ENCODE assay signal across 15 cellular contexts in genomic region chr6:3221579-3221978, GRCh38. TPM values are rescaled to one million over a fixed set of nuclear protein-coding genes. Genes with fewer than 3 reads are reported as not detected.
DNase-seq lines count a peak whose midpoint lies in the region; ATAC-seq and TF ChIP-seq lines count a peak whose summit lies in the region.
"Had no signal": no experiment of that assay in that cellular context is flagged by ENCODE, and none has a peak within 500 bp of the region (broad histone marks: within the 10 kb centered on the region; RNA-seq: fewer than 3 reads in every experiment).

No MANE protein-coding gene starts in this region.

- no peak overlapping the region for H3K4ac ChIP-seq in trophoblast cell (ENCODE audit: low read depth, low read length)

- no peak overlapping the region for H3K4me2 ChIP-seq in trophoblast cell (ENCODE audit: low read length)
- H3K4me2 ChIP-seq: A549, BLaER1 had no signal

- no peaks in the 10 kb centered on the region for H3K4me1 ChIP-seq in endodermal cell (ENCODE audit: control insufficient read depth, insufficient read depth, low read length)
- H3K4me1 ChIP-seq in trophoblast cell (ENCODE audit: control insufficient read depth in 1 of 2, insufficient read depth in 2 of 2, low read length in 2 of 2) = peaks cover 2 to 7% of the 10 kb centered on the region in 2 experiments

- no peaks in the 10 kb centered on the region for H3K9me3 ChIP-seq in endodermal cell (ENCODE audit: control insufficient read depth, low read length)
- H3K9me3 ChIP-seq in trophoblast cell (ENCODE audit: insufficient read depth, low read depth, low read length) = peaks cover 3% of the 10 kb centered on the region
- H3K9me3 ChIP-seq: A549, BLaER1, Caco-2 had no signal

- H3K79me1 ChIP-seq in trophoblast cell (ENCODE audit: low read length) = no peaks in the 10 kb centered on the region

- peak; percentile 62 for ATAC-seq in activated T-helper 17 cell treated with anti-CD3 and anti-CD28 coated beads, Interleukin-2, amount 50 U/mL, for 72 hours (replicated peaks)
- ATAC-seq in HG03108 (IDR thresholded peaks at IDR 0.05; ENCODE audit: unreplicated experiment) = no peak
- ATAC-seq: A549 had no signal

- no peak overlapping the region for H2AK5ac ChIP-seq in trophoblast cell (ENCODE audit: low read length)

- H3K27ac ChIP-seq in endodermal cell (ENCODE audit: low read depth, low read length) (no peak overlapping the region), trophoblast cell (ENCODE audit: low read depth, low read length) (no peak overlapping the region)
- H3K27ac ChIP-seq: A549, BLaER1, HL-60 had no signal

- 90 to 100% methylated on average over 1 to 2 of the region's 4 CpGs for WGBS in endodermal cell (ENCODE audit: insufficient coverage in 1 of 2, insufficient read length in 1 of 2), 2 experiments
- WGBS in trophoblast cell (ENCODE audit: extremely low coverage, insufficient coverage, insufficient read length) = no CpG with 5 or more reads among the region's 4 CpGs

- no peak overlapping the region for H2BK12ac ChIP-seq in trophoblast cell (ENCODE audit: low read length)

- peaks cover 3% of the 10 kb centered on the region for H3K79me2 ChIP-seq in trophoblast cell (ENCODE audit: control insufficient read depth, insufficient read depth, low read length, poor library complexity)

- no peak overlapping the region for H2BK5ac ChIP-seq in trophoblast cell (ENCODE audit: low read depth, low read length, poor library complexity)

- H3K14ac ChIP-seq in trophoblast cell (ENCODE audit: low read length) = no peak overlapping the region

- H3K23ac ChIP-seq in trophoblast cell (ENCODE audit: low read length) = no peak overlapping the region

- no peak overlapping the region for H4K8ac ChIP-seq in trophoblast cell (ENCODE audit: low read depth, low read length)

- H3K27me3 Mint-ChIP-seq in activated T-helper 17 cell treated with anti-CD3 and anti-CD28 coated beads, Interleukin-2, amount 50 U/mL, for 72 hours = peaks cover 24% of the 10 kb centered on the region
- no peaks in the 10 kb centered on the region for H3K27me3 Mint-ChIP-seq in endodermal cell (ENCODE audit: insufficient read depth)

- H3K36me3 ChIP-seq in endodermal cell (ENCODE audit: control insufficient read depth, insufficient read depth, low read length) = peaks cover 21% of the 10 kb centered on the region
- H3K36me3 ChIP-seq in trophoblast cell (ENCODE audit: control insufficient read depth in 1 of 2, insufficient read depth in 2 of 2, low read length in 2 of 2) = peaks cover 2 to 3% of the 10 kb centered on the region in 2 experiments
- H3K36me3 ChIP-seq: BLaER1 had no signal

- no peak overlapping the region for H3K9ac ChIP-seq in endodermal cell (ENCODE audit: extremely low read depth, low read length, poor library complexity, severe bottlenecking)
- H3K9ac ChIP-seq in trophoblast cell (ENCODE audit: low read length) = no peak overlapping the region
- H3K9ac ChIP-seq: BLaER1 had no signal

- H3K36me3 Mint-ChIP-seq in activated T-helper 17 cell treated with anti-CD3 and anti-CD28 coated beads, Interleukin-2, amount 50 U/mL, for 72 hours (ENCODE audit: low read depth) = no peaks in the 10 kb centered on the region
- peaks cover 18% of the 10 kb centered on the region for H3K36me3 Mint-ChIP-seq in endodermal cell (ENCODE audit: low read depth)
- H3K36me3 Mint-ChIP-seq: CD8-positive, alpha-beta memory T cell had no signal

- H3K27ac Mint-ChIP-seq in activated T-helper 17 cell treated with anti-CD3 and anti-CD28 coated beads, Interleukin-2, amount 50 U/mL, for 72 hours = no peak overlapping the region
- H3K27ac Mint-ChIP-seq in endodermal cell = no peak overlapping the region
- H3K27ac Mint-ChIP-seq: CD8-positive, alpha-beta memory T cell; HFFc6 had no signal

- peaks cover 7% of the 10 kb centered on the region for H3K9me3 Mint-ChIP-seq in activated T-helper 17 cell treated with anti-CD3 and anti-CD28 coated beads, Interleukin-2, amount 50 U/mL, for 72 hours
- no peaks in the 10 kb centered on the region for H3K9me3 Mint-ChIP-seq in endodermal cell
- H3K9me3 Mint-ChIP-seq: HFFc6 had no signal

- H4K12ac ChIP-seq in trophoblast cell (ENCODE audit: low read depth, low read length) = no peak overlapping the region

- DNase-seq in MV-4-11 (lab: John Stamatoyannopoulos, UW) = peak; percentile 21
- peak; percentile 27 for DNase-seq in endodermal cell
- no peak for DNase-seq in trophoblast cell
- DNase-seq in kidney glomerular epithelial cell (lab: John Stamatoyannopoulos, UW) = no peak
- DNase-seq in hepatic stellate cell (ENCODE audit: low spot score) = no peak
- DNase-seq: Caco-2; CD8-positive, alpha-beta memory T cell; GF-D8; HCEC 1CT; HFFc6 had no signal

- no peak overlapping the region for H4K91ac ChIP-seq in trophoblast cell (ENCODE audit: low read depth, low read length)

- no peak for TF ChIP-seq CTCF in endodermal cell (conservative IDR thresholded peaks at IDR 0.05)

- H3K27me3 ChIP-seq in endodermal cell (ENCODE audit: control insufficient read depth, insufficient read depth, low read length, poor library complexity, severe bottlenecking) (no peaks in the 10 kb centered on the region), trophoblast cell (ENCODE audit: insufficient read depth, low read length) (no peaks in the 10 kb centered on the region)

- no peak overlapping the region for H3K4me3 Mint-ChIP-seq in activated T-helper 17 cell treated with anti-CD3 and anti-CD28 coated beads, Interleukin-2, amount 50 U/mL, for 72 hours
- no peak overlapping the region for H3K4me3 Mint-ChIP-seq in endodermal cell
- H3K4me3 Mint-ChIP-seq: CD8-positive, alpha-beta memory T cell; HFFc6 had no signal

- no peak overlapping the region for H2AFZ ChIP-seq in trophoblast cell (ENCODE audit: insufficient read depth, low read length, poor library complexity)

- H3K18ac ChIP-seq in trophoblast cell (ENCODE audit: low read length) = no peak overlapping the region

- no peak overlapping the region for H3K4me3 ChIP-seq in endodermal cell (ENCODE audit: low read length)
- peak overlapping the region; percentile 54 for H3K4me3 ChIP-seq in trophoblast cell (ENCODE audit: low read depth, low read length)
- H3K4me3 ChIP-seq: A549, BLaER1 had no signal

- H3K4me1 Mint-ChIP-seq in activated T-helper 17 cell treated with anti-CD3 and anti-CD28 coated beads, Interleukin-2, amount 50 U/mL, for 72 hours = no peaks in the 10 kb centered on the region
- H3K4me1 Mint-ChIP-seq in endodermal cell = peaks cover 18% of the 10 kb centered on the region

- no peak overlapping the region for H2BK120ac ChIP-seq in trophoblast cell (ENCODE audit: insufficient read depth, low read length, poor library complexity)

RNA-seq across cellular contexts. Expression of gene TUBB2B, which starts 5.9 kb away (rescaled TPM):
- under 1 TPM in 1 of 2 donors, not detected in 1; 0.35 TPM for total RNA-seq in activated T-helper 17 cell treated with anti-CD3 and anti-CD28 coated beads, Interleukin-2, amount 50 U/mL, for 72 hours
- total RNA-seq in endodermal cell = 100 to 1,000 TPM; 253 to 304 TPM
- polyA plus RNA-seq in endodermal cell (2013, experiment 1 of 2) = 836 TPM
- 726 TPM for polyA plus RNA-seq in endodermal cell (2013, experiment 2 of 2)
- polyA plus RNA-seq in trophoblast cell (2013) = 139 and 141 TPM in 2 replicates

RNA-seq across cellular contexts. Expression of gene PSMG4, which starts 37.2 kb away (rescaled TPM):
- total RNA-seq in activated T-helper 17 cell treated with anti-CD3 and anti-CD28 coated beads, Interleukin-2, amount 50 U/mL, for 72 hours = 10 to 100 TPM; 17.0 to 24.7 TPM
- total RNA-seq in endodermal cell = 10 to 100 TPM; 16.0 to 21.5 TPM
- 18.5 TPM for polyA plus RNA-seq in endodermal cell (2013, experiment 1 of 2)
- 18.2 TPM for polyA plus RNA-seq in endodermal cell (2013, experiment 2 of 2)
- polyA plus RNA-seq in trophoblast cell (2013) = 9.7 and 10.5 TPM in 2 replicates

Comparison
In these comparisons a context has a peak if more than half of its experiments do, and no peak if none do; other contexts are left out.
1. DNase-seq: peak in MV-4-11 (single experiment) and endodermal cell (single experiment); none in trophoblast cell (0 of 2), kidney glomerular epithelial cell (single experiment) and hepatic stellate cell (single experiment).
2. RNA of gene TUBB2B, which starts 5.9 kb away (total RNA-seq): 253 to 304 TPM in endodermal cell; 0.35 TPM in activated T-helper 17 cell treated with anti-CD3 and anti-CD28 coated beads, Interleukin-2, amount 50 U/mL, for 72 hours; every median in the first group is over 100 times any median in the second.